Comparison of ENCODE assay signal across 12 cellular contexts in genomic region chr14:23028800-23029199, GRCh38. TPM values are rescaled to one million over a fixed set of nuclear protein-coding genes. Genes with fewer than 3 reads are reported as not detected.
DNase-seq lines count a peak whose midpoint lies in the region; ATAC-seq and TF ChIP-seq lines count a peak whose summit lies in the region.
"Had no signal": no experiment of that assay in that cellular context is flagged by ENCODE, and none has a peak within 500 bp of the region (broad histone marks: within the 10 kb centered on the region; RNA-seq: fewer than 3 reads in every experiment).

No MANE protein-coding gene starts in this region.

- intact Hi-C loops in activated T-helper 2 cell treated with anti-CD3 and anti-CD28 coated beads, Interferon-gamma antibody, Interleukin-2, Interleukin-4, amounts not matched to agents 10 μg/mL and 5 μg/mL and 100 μg/mL, durations not matched to agents 14 hours and 24 hours and 36 hours (cut with micrococcal nuclease) = loop anchor here (1.0 kb wide), 1 partner anchor 21 kb away; no protein-coding TSS in a partner anchor

- TF ChIP-seq CTCF in osteocyte (IDR thresholded peaks at IDR 0.05) = no peak

- H3K4me1 Mint-ChIP-seq in activated T-helper 2 cell treated with anti-CD3 and anti-CD28 coated beads, Interferon-gamma antibody, Interleukin-2, Interleukin-4, amounts not matched to agents 10 μg/mL and 5 μg/mL and 100 μg/mL, durations not matched to agents 14 hours and 24 hours and 36 hours (ENCODE audit: low read depth) = peaks cover 46% of the 10 kb centered on the region
- H3K4me1 Mint-ChIP-seq in stimulated activated effector memory CD8-positive, alpha-beta T cell treated with anti-CD3 and anti-CD28 coated beads, Interleukin-12 subunit alpha, Interleukin-12 subunit beta, amount 100 ng/mL, for 72 hours = peaks cover 45% of the 10 kb centered on the region
- peaks cover 29% of the 10 kb centered on the region for H3K4me1 Mint-ChIP-seq in osteocyte (ENCODE audit: unreplicated experiment)

- H3K9me3 Mint-ChIP-seq in activated T-helper 2 cell treated with anti-CD3 and anti-CD28 coated beads, Interferon-gamma antibody, Interleukin-2, Interleukin-4, amounts not matched to agents 10 μg/mL and 5 μg/mL and 100 μg/mL, durations not matched to agents 14 hours and 24 hours and 36 hours = no peaks in the 10 kb centered on the region
- H3K9me3 Mint-ChIP-seq in stimulated activated effector memory CD8-positive, alpha-beta T cell treated with anti-CD3 and anti-CD28 coated beads, Interleukin-12 subunit alpha, Interleukin-12 subunit beta, amount 100 ng/mL, for 72 hours = no peaks in the 10 kb centered on the region
- no peaks in the 10 kb centered on the region for H3K9me3 Mint-ChIP-seq in osteocyte (ENCODE audit: unreplicated experiment)

- ATAC-seq in stimulated activated effector memory CD8-positive, alpha-beta T cell treated with anti-CD3 and anti-CD28 coated beads, Interleukin-12 subunit alpha, Interleukin-12 subunit beta, amount 100 ng/mL, for 72 hours = peak; percentile 78
- ATAC-seq: esophagus mucosa had no signal

- no peaks in the 10 kb centered on the region for H3K27me3 Mint-ChIP-seq in activated T-helper 2 cell treated with anti-CD3 and anti-CD28 coated beads, Interferon-gamma antibody, Interleukin-2, Interleukin-4, amounts not matched to agents 10 μg/mL and 5 μg/mL and 100 μg/mL, durations not matched to agents 14 hours and 24 hours and 36 hours (ENCODE audit: low read depth)
- H3K27me3 Mint-ChIP-seq in osteocyte (ENCODE audit: unreplicated experiment) = no peaks in the 10 kb centered on the region

- peak overlapping the region; percentile 53 for H3K27ac Mint-ChIP-seq in activated T-helper 2 cell treated with anti-CD3 and anti-CD28 coated beads, Interferon-gamma antibody, Interleukin-2, Interleukin-4, amounts not matched to agents 10 μg/mL and 5 μg/mL and 100 μg/mL, durations not matched to agents 14 hours and 24 hours and 36 hours
- H3K27ac Mint-ChIP-seq in stimulated activated effector memory CD8-positive, alpha-beta T cell treated with anti-CD3 and anti-CD28 coated beads, Interleukin-12 subunit alpha, Interleukin-12 subunit beta, amount 100 ng/mL, for 72 hours = peak overlapping the region; percentile 54
- H3K27ac Mint-ChIP-seq in osteocyte (ENCODE audit: unreplicated experiment) = no peak overlapping the region

- peak; percentile 14 for DNase-seq in activated naive CD4-positive, alpha-beta T cell treated with Interleukin-2 at 50 U/mL for 16 hours
- no peak for DNase-seq in activated naive CD4-positive, alpha-beta T cell (lab: John Stamatoyannopoulos, UW)
- DNase-seq in activated T-helper 2 cell treated with anti-CD3 and anti-CD28 coated beads, Interferon-gamma antibody, Interleukin-2, Interleukin-4, amounts not matched to agents 10 μg/mL and 5 μg/mL and 100 μg/mL, durations not matched to agents 14 hours and 24 hours and 36 hours (ENCODE audit: low spot score) = no peak
- no peak for DNase-seq in stimulated activated effector memory CD8-positive, alpha-beta T cell treated with anti-CD3 and anti-CD28 coated beads, Interleukin-12 subunit alpha, Interleukin-12 subunit beta, amount 100 ng/mL, for 72 hours (ENCODE audit: low spot score in 2 of 2)
- DNase-seq in osteocyte (ENCODE audit: extremely low spot score, unreplicated experiment) = no peak
- no peak for DNase-seq in SK-N-DZ (ENCODE audit: low spot score)
- DNase-seq: NCI-H2029 treated with DMSO at 0.1 percent for 48 hours; stimulated activated CD4-positive, alpha-beta T cell treated with anti-CD3 and anti-CD28 coated beads, Interleukin-2, amount 100 ng/mL, for 24 hours; SW 1271 had no signal

- H3K36me3 Mint-ChIP-seq in activated T-helper 2 cell treated with anti-CD3 and anti-CD28 coated beads, Interferon-gamma antibody, Interleukin-2, Interleukin-4, amounts not matched to agents 10 μg/mL and 5 μg/mL and 100 μg/mL, durations not matched to agents 14 hours and 24 hours and 36 hours (ENCODE audit: low read depth) = peaks cover 74% of the 10 kb centered on the region
- peaks cover 100% of the 10 kb centered on the region for H3K36me3 Mint-ChIP-seq in stimulated activated effector memory CD8-positive, alpha-beta T cell treated with anti-CD3 and anti-CD28 coated beads, Interleukin-12 subunit alpha, Interleukin-12 subunit beta, amount 100 ng/mL, for 72 hours
- H3K36me3 Mint-ChIP-seq in osteocyte (ENCODE audit: unreplicated experiment) = peaks cover 41% of the 10 kb centered on the region

- peak overlapping the region; percentile 1 for H3K4me3 Mint-ChIP-seq in activated T-helper 2 cell treated with anti-CD3 and anti-CD28 coated beads, Interferon-gamma antibody, Interleukin-2, Interleukin-4, amounts not matched to agents 10 μg/mL and 5 μg/mL and 100 μg/mL, durations not matched to agents 14 hours and 24 hours and 36 hours (ENCODE audit: low read depth)
- H3K4me3 Mint-ChIP-seq in stimulated activated effector memory CD8-positive, alpha-beta T cell treated with anti-CD3 and anti-CD28 coated beads, Interleukin-12 subunit alpha, Interleukin-12 subunit beta, amount 100 ng/mL, for 72 hours = no peak overlapping the region
- no peak overlapping the region for H3K4me3 Mint-ChIP-seq in osteocyte (ENCODE audit: unreplicated experiment)

RNA-seq across cellular contexts. Expression of gene PSMB5, which starts 5.9 kb away (rescaled TPM):
- 124 and 134 TPM in 2 replicates for total RNA-seq in activated T-helper 2 cell treated with anti-CD3 and anti-CD28 coated beads, Interferon-gamma antibody, Interleukin-2, Interleukin-4, amounts not matched to agents 10 μg/mL and 5 μg/mL and 100 μg/mL, durations not matched to agents 14 hours and 24 hours and 36 hours
- 144 and 147 TPM in 2 replicates for total RNA-seq in osteocyte
- 295 and 318 TPM in 2 replicates for polyA plus RNA-seq in SK-N-DZ (2014; cell fraction: cytosol; rRNA removed)
- 104 and 163 TPM in 2 replicates for polyA plus RNA-seq in SK-N-DZ (2014; cell fraction: nucleus; rRNA removed)

RNA-seq across cellular contexts. Expression of gene PSMB11, which starts 13.2 kb away (rescaled TPM):
- total RNA-seq in activated T-helper 2 cell treated with anti-CD3 and anti-CD28 coated beads, Interferon-gamma antibody, Interleukin-2, Interleukin-4, amounts not matched to agents 10 μg/mL and 5 μg/mL and 100 μg/mL, durations not matched to agents 14 hours and 24 hours and 36 hours = not detected in 2 replicates
- not detected in 2 replicates for total RNA-seq in osteocyte
- polyA plus RNA-seq in SK-N-DZ (2014; cell fraction: cytosol; rRNA removed) = not detected in 2 replicates
- not detected in 2 replicates for polyA plus RNA-seq in SK-N-DZ (2014; cell fraction: nucleus; rRNA removed)
- total RNA-seq: esophagus mucosa, mesenteric fat pad, posterior vena cava had no signal

RNA-seq across cellular contexts. Expression of gene C14orf93, which starts 18.9 kb away (rescaled TPM):
- total RNA-seq in activated T-helper 2 cell treated with anti-CD3 and anti-CD28 coated beads, Interferon-gamma antibody, Interleukin-2, Interleukin-4, amounts not matched to agents 10 μg/mL and 5 μg/mL and 100 μg/mL, durations not matched to agents 14 hours and 24 hours and 36 hours = 9.1 and 9.2 TPM in 2 replicates
- 11.4 and 12.4 TPM in 2 replicates for total RNA-seq in osteocyte
- 25.3 and 34.9 TPM in 2 replicates for polyA plus RNA-seq in SK-N-DZ (2014; cell fraction: cytosol; rRNA removed)
- polyA plus RNA-seq in SK-N-DZ (2014; cell fraction: nucleus; rRNA removed) = 25.0 and 38.7 TPM in 2 replicates

RNA-seq across cellular contexts. Expression of gene CDH24, which starts 28.5 kb away (rescaled TPM):
- total RNA-seq in activated T-helper 2 cell treated with anti-CD3 and anti-CD28 coated beads, Interferon-gamma antibody, Interleukin-2, Interleukin-4, amounts not matched to agents 10 μg/mL and 5 μg/mL and 100 μg/mL, durations not matched to agents 14 hours and 24 hours and 36 hours = 1.4 and 2.1 TPM in 2 replicates
- total RNA-seq in osteocyte = 13.3 and 13.7 TPM in 2 replicates
- 58.9 and 63.3 TPM in 2 replicates for polyA plus RNA-seq in SK-N-DZ (2014; cell fraction: cytosol; rRNA removed)
- 246 and 343 TPM in 2 replicates for polyA plus RNA-seq in SK-N-DZ (2014; cell fraction: nucleus; rRNA removed)

RNA-seq across cellular contexts. Expression of gene AJUBA, which starts 46.4 kb away (rescaled TPM):
- total RNA-seq in activated T-helper 2 cell treated with anti-CD3 and anti-CD28 coated beads, Interferon-gamma antibody, Interleukin-2, Interleukin-4, amounts not matched to agents 10 μg/mL and 5 μg/mL and 100 μg/mL, durations not matched to agents 14 hours and 24 hours and 36 hours = 1.5 and 2.1 TPM in 2 replicates
- total RNA-seq in osteocyte = 111 and 115 TPM in 2 replicates
- polyA plus RNA-seq in SK-N-DZ (2014; cell fraction: cytosol; rRNA removed) = 2.7 and 3.7 TPM in 2 replicates
- polyA plus RNA-seq in SK-N-DZ (2014; cell fraction: nucleus; rRNA removed) = 3.4 and 4.8 TPM in 2 replicates
